26 cellular contexts compared by ENCODE assay signal in the genomic region with DNA sequence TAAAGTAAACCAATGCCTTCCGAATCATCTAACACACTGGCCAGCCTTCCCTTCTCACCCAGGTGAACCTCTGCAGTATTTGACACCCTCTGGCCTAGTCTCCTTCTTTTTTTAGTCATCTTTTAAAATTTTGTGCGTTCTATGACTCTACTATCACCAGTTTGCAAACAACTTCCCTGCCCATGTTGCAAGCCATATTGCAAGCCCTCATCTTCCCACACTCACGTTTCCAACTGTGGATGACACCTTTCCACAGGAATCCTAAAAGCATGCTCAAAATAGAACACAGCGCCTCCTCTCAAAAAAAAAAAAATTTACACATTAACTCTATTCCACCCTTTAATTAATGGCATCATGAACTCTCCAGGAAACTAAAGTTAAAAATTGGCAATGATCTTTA.
"Had no signal": no experiment of that assay in that cellular context is flagged by ENCODE, and none has a peak within 500 bp of the region (broad histone marks: within the 10 kb centered on the region; RNA-seq: fewer than 3 reads in every experiment).

No MANE protein-coding gene starts in this region.

- H3K27ac ChIP-seq: heart left ventricle, left lung, lower lobe of right lung, neutrophil, ovary, right atrium auricular region had no signal

- DNase-seq: activated B cell treated with CpG ODN at 0.5 μM for 24 hours; activated CD4-positive, alpha-beta T cell treated with anti-CD3 and anti-CD28 coated beads for 36 hours; activated CD4-positive, alpha-beta T cell treated with anti-CD3 and anti-CD28 coated beads, Interleukin-2, amount 50 U/mL, for 4 hours; activated naive CD4-positive, alpha-beta T cell treated with Interleukin-2 at 50 U/mL for 16 hours; activated T-cell treated with anti-CD3 and anti-CD28 coated beads for 4 hours; activated T-cell treated with anti-CD3 and anti-CD28 coated beads, Interleukin-2, amount 50 U/mL, for 72 hours; anterior cingulate cortex; dermis blood vessel endothelial cell; effector CD8-positive, alpha-beta T cell; erythroblast; heart left ventricle; left lung; lower lobe of right lung; naive B cell; nephron progenitor cell; ovary; stimulated activated CD4-positive, alpha-beta T cell treated with anti-CD3 and anti-CD28 coated beads, Interleukin-15, amount 100 ng/mL, for 24 hours; stimulated activated CD4-positive, alpha-beta T cell treated with anti-CD3 and anti-CD28 coated beads, Interleukin-2, amount 100 ng/mL, for 24 hours; stimulated activated naive CD4-positive, alpha-beta T cell; T-helper 2 cell had no signal

- H3K27me3 ChIP-seq: left lung, neutrophil, ovary, right atrium auricular region, tibial nerve had no signal

- H3K4me1 Mint-ChIP-seq: activated B cell treated with CpG ODN at 0.5 μM for 24 hours; activated CD4-positive, alpha-beta T cell treated with anti-CD3 and anti-CD28 coated beads for 36 hours; central memory CD8-positive, alpha-beta T cell; naive B cell had no signal

- ATAC-seq: activated CD4-positive, alpha-beta T cell treated with anti-CD3 and anti-CD28 coated beads for 36 hours; activated T-cell treated with anti-CD3 and anti-CD28 coated beads, Interleukin-2, amount 50 U/mL, for 72 hours; heart left ventricle; left lung; lower lobe of right lung had no signal

- H3K9me3 ChIP-seq: heart left ventricle, left lung, lower lobe of right lung, mucosa of descending colon, neutrophil, ovary, right atrium auricular region, tibial nerve had no signal

- H3K4me3 ChIP-seq: heart left ventricle, left lung, lower lobe of right lung, mucosa of descending colon, ovary, right atrium auricular region, tibial nerve had no signal

- H3K36me3 ChIP-seq: heart left ventricle, left lung, lower lobe of right lung, neutrophil, ovary, right atrium auricular region, tibial nerve had no signal

- H3K36me3 Mint-ChIP-seq: activated naive CD8-positive, alpha-beta T cell; naive B cell had no signal

- H3K4me3 Mint-ChIP-seq: activated B cell treated with CpG ODN at 0.5 μM for 24 hours; activated CD4-positive, alpha-beta T cell treated with anti-CD3 and anti-CD28 coated beads for 36 hours; activated naive CD8-positive, alpha-beta T cell; activated T-cell treated with anti-CD3 and anti-CD28 coated beads, Interleukin-2, amount 50 U/mL, for 72 hours; central memory CD8-positive, alpha-beta T cell; nephron progenitor cell had no signal

- H3K4me1 ChIP-seq: left lung, lower lobe of right lung, right atrium auricular region, tibial nerve had no signal

- H3K9me3 Mint-ChIP-seq: activated B cell treated with CpG ODN at 0.5 μM for 24 hours; activated T-cell treated with anti-CD3 and anti-CD28 coated beads, Interleukin-2, amount 50 U/mL, for 72 hours; nephron progenitor cell had no signal

- H3K27me3 Mint-ChIP-seq: activated B cell treated with CpG ODN at 0.5 μM for 24 hours; central memory CD8-positive, alpha-beta T cell had no signal

- H3K27ac Mint-ChIP-seq: activated B cell treated with CpG ODN at 0.5 μM for 24 hours; activated CD4-positive, alpha-beta T cell treated with anti-CD3 and anti-CD28 coated beads for 36 hours; activated naive CD8-positive, alpha-beta T cell; activated T-cell treated with anti-CD3 and anti-CD28 coated beads, Interleukin-2, amount 50 U/mL, for 72 hours; nephron progenitor cell had no signal
